18 cellular contexts compared by ENCODE assay signal in genomic region chr4:95027906-95028618, GRCh38.
DNase-seq lines count a peak whose midpoint lies in the region; ATAC-seq and TF ChIP-seq lines count a peak whose summit lies in the region.
"Had no signal": no experiment of that assay in that cellular context is flagged by ENCODE, and none has a peak within 500 bp of the region (broad histone marks: within the 10 kb centered on the region; RNA-seq: fewer than 3 reads in every experiment).

No MANE protein-coding gene starts in this region.

- DNase-seq in GM23338 (ENCODE audit: low spot score) (peak; percentile 23), LHCN-M2 (ENCODE audit: low read depth) (peak; percentile 38), NCI-H748 treated with DMSO at 0.1 percent for 48 hours (lab: John Stamatoyannopoulos, UW) (peak; percentile 74), mesendoderm (peak; percentile 35), putamen (ENCODE audit: low spot score) (no peak)
- no peak for DNase-seq in stimulated activated CD4-positive, alpha-beta T cell treated with anti-CD3 and anti-CD28 coated beads, Interleukin-4, amount 100 ng/mL, for 4 hours
- DNase-seq: BE2C; CD8-positive, alpha-beta T cell; DMS 273 treated with DMSO at 0.1 percent for 48 hours; EL; MV-4-11; NCI-H1436 treated with DMSO at 0.1 percent for 48 hours; NCI-H2107; NCI-H524 treated with DMSO at 0.1 percent for 48 hours; T-helper 1 cell had no signal

- H3K27ac ChIP-seq in GM23338 (ENCODE audit: low read depth) (no peak overlapping the region), mesendoderm (ENCODE audit: low read depth, low read length) (no peak overlapping the region)
- H3K27ac ChIP-seq: SK-N-MC had no signal

- no peak overlapping the region for H3K4me3 Mint-ChIP-seq in GM23338
- H3K4me3 Mint-ChIP-seq: CD8-positive, alpha-beta T cell had no signal

- ATAC-seq in GM23338 (peak; percentile 80), HG02973 (IDR thresholded peaks at IDR 0.05; ENCODE audit: unreplicated experiment) (no peak)
- ATAC-seq: CD8-positive, alpha-beta T cell; Right ventricle myocardium inferior had no signal

- H3K27me3 Mint-ChIP-seq in GM23338 (ENCODE audit: insufficient read depth, low read depth, poor library complexity), result no peaks in the 10 kb centered on the region

- no peak overlapping the region for H3K4me2 ChIP-seq in GM23338
- no peak overlapping the region for H3K4me2 ChIP-seq in mesendoderm (ENCODE audit: low read length)

- H3K9ac ChIP-seq in mesendoderm (ENCODE audit: low read length), result no peak overlapping the region

- H3K56ac ChIP-seq in mesendoderm (ENCODE audit: low read length), result no peak overlapping the region

- H3K36me3 Mint-ChIP-seq in GM23338 (ENCODE audit: low read depth), result no peaks in the 10 kb centered on the region
- H3K36me3 Mint-ChIP-seq: CD8-positive, alpha-beta T cell had no signal

- no peak overlapping the region for H4K8ac ChIP-seq in mesendoderm (ENCODE audit: low read depth, low read length)

- H3K9me2 ChIP-seq in GM23338 (ENCODE audit: insufficient read depth), result no peaks in the 10 kb centered on the region

- H3K36me3 ChIP-seq in GM23338 (ENCODE audit: insufficient read depth), result no peaks in the 10 kb centered on the region
- no peaks in the 10 kb centered on the region for H3K36me3 ChIP-seq in mesendoderm (ENCODE audit: control insufficient read depth, insufficient read depth, low read length)
- H3K36me3 ChIP-seq: BE2C had no signal

- no peaks in the 10 kb centered on the region for H3K79me2 ChIP-seq in GM23338 (replicated peaks; ENCODE audit: insufficient read depth)
- no peaks in the 10 kb centered on the region for H3K79me2 ChIP-seq in mesendoderm (ENCODE audit: control insufficient read depth, insufficient read depth, low read length)

- H4K5ac ChIP-seq in mesendoderm (ENCODE audit: low read length), result no peak overlapping the region

- H3K27ac Mint-ChIP-seq in GM23338, result no peak overlapping the region; the same call in 1 of the 2 replicates
- H3K27ac Mint-ChIP-seq: CD8-positive, alpha-beta T cell had no signal

- H3K4ac ChIP-seq in mesendoderm (ENCODE audit: low read depth, low read length), result no peak overlapping the region

- H3K9me3 Mint-ChIP-seq in GM23338, result no peaks in the 10 kb centered on the region

- no peak for TF ChIP-seq CTCF in GM23338 (conservative IDR thresholded peaks at IDR 0.05; ENCODE audit: low read depth in 2 of 2)

- no peak overlapping the region for H3K23ac ChIP-seq in mesendoderm (ENCODE audit: low read length)

- H3K27me3 ChIP-seq in GM23338 (ENCODE audit: insufficient read depth) (no peaks in the 10 kb centered on the region), mesendoderm (ENCODE audit: insufficient read depth, low read length, poor library complexity) (no peaks in the 10 kb centered on the region)
- H3K27me3 ChIP-seq: BE2C had no signal

- H3K4me3 ChIP-seq in GM23338, result no peak overlapping the region
- H3K4me3 ChIP-seq in mesendoderm (ENCODE audit: low read length), result no peak overlapping the region
- H3K4me3 ChIP-seq: SK-N-MC had no signal

- H2BK5ac ChIP-seq in mesendoderm (ENCODE audit: low read length), result no peak overlapping the region

- H3K18ac ChIP-seq in mesendoderm (ENCODE audit: low read length), result no peak overlapping the region

- H3F3A ChIP-seq in GM23338 (replicated peaks; ENCODE audit: low read depth), result no peaks in the 10 kb centered on the region

- no peak overlapping the region for H2AK5ac ChIP-seq in mesendoderm (ENCODE audit: low read length)

- H2BK120ac ChIP-seq in mesendoderm (ENCODE audit: low read depth, low read length), result no peak overlapping the region

- H3K4me1 ChIP-seq in GM23338 (ENCODE audit: insufficient read depth), result peaks cover 6% of the 10 kb centered on the region; the same call in 1 of the 2 replicates
- no peaks in the 10 kb centered on the region for H3K4me1 ChIP-seq in mesendoderm (ENCODE audit: control insufficient read depth, low read depth, low read length)
- H3K4me1 ChIP-seq: BE2C had no signal

- H2AFZ ChIP-seq in GM23338, result no peak overlapping the region

- H2BK15ac ChIP-seq in mesendoderm (replicated peaks; ENCODE audit: low read depth), result no peak overlapping the region

- H4K20me1 ChIP-seq in GM23338 (replicated peaks; ENCODE audit: insufficient read depth), result no peaks in the 10 kb centered on the region

- H3K4me1 Mint-ChIP-seq in GM23338, result peaks cover 11% of the 10 kb centered on the region; the same call in 2 of the 3 replicates

- H3K79me1 ChIP-seq in mesendoderm (ENCODE audit: low read length), result no peaks in the 10 kb centered on the region

TF ChIP-seq in GM23338, 12 proteins besides CTCF, POLR2A, EP300 and RAD21:
- TF ChIP-seq POLR2AphosphoS5 (IDR thresholded peaks at IDR 0.05; ENCODE audit: low read depth), result no peak
- no peak for TF ChIP-seq STAT1 (IDR thresholded peaks at IDR 0.05; ENCODE audit: unreplicated experiment)
- no peak for TF ChIP-seq NANOG (IDR thresholded peaks at IDR 0.05; ENCODE audit: borderline replicate concordance)
- TF ChIP-seq ZNF462 (CRISPR knock-in tag; IDR thresholded peaks at IDR 0.05), result no peak
- TF ChIP-seq JUNB (IDR thresholded peaks at IDR 0.05; ENCODE audit: unreplicated experiment), result no peak
- TF ChIP-seq EZH2 (IDR thresholded peaks at IDR 0.05; ENCODE audit: low read depth, unreplicated experiment), result no peak
- no peak for TF ChIP-seq EZH2phosphoT487 (IDR thresholded peaks at IDR 0.05; ENCODE audit: unreplicated experiment)
- TF ChIP-seq ZNF331 (CRISPR knock-in tag; IDR thresholded peaks at IDR 0.05; ENCODE audit: low read depth), result no peak
- no peak for TF ChIP-seq CREB1 (CRISPR knock-in tag; IDR thresholded peaks at IDR 0.05; ENCODE audit: low read depth)
- no peak for TF ChIP-seq ETS1 (IDR thresholded peaks at IDR 0.05)

Comparison
In these comparisons a context has a peak if more than half of its experiments do, and no peak if none do; other contexts are left out.
1. DNase-seq: peak in GM23338 (single experiment), LHCN-M2 (single experiment), NCI-H748 treated with DMSO at 0.1 percent for 48 hours (single experiment) and mesendoderm (single experiment); none in putamen (single experiment) and stimulated activated CD4-positive, alpha-beta T cell treated with anti-CD3 and anti-CD28 coated beads, Interleukin-4, amount 100 ng/mL, for 4 hours (0 of 2).